In genomic region chr18:11387880-11388279, GRCh38 we compare ENCODE assay signal across 8 cellular contexts.
DNase-seq lines count a peak whose midpoint lies in the region; ATAC-seq and TF ChIP-seq lines count a peak whose summit lies in the region.

No MANE protein-coding gene starts in this region.

- DNase-seq in ELR (ENCODE audit: low read depth): peak; percentile 72
- DNase-seq in HS-27A (ENCODE audit: low read depth): peak; percentile 75
- DNase-seq in WERI-Rb-1: peak; percentile 13
- DNase-seq in left kidney (ENCODE audit: low read depth, low spot score): peak; percentile 41
- DNase-seq in activated CD4-positive, CD25-positive, alpha-beta regulatory T cell treated with anti-CD3 and anti-CD28 coated beads, Interleukin-2, amount 50 U/mL, for 72 hours: no peak
- no peak for DNase-seq in coronary artery (ENCODE audit: low spot score)

- H3K9me3 ChIP-seq in WERI-Rb-1 (ENCODE audit: severe bottlenecking): no peaks in the 10 kb centered on the region

- no peak for ATAC-seq in GM19035 (IDR thresholded peaks at IDR 0.05; ENCODE audit: unreplicated experiment)
- no peak for ATAC-seq in GM21381 (IDR thresholded peaks at IDR 0.05; ENCODE audit: unreplicated experiment)

- H3K27ac ChIP-seq in WERI-Rb-1 (no peak overlapping the region), coronary artery (no peak overlapping the region)

- H3K4me3 ChIP-seq in WERI-Rb-1 (ENCODE audit: low read depth, low read length) (no peak overlapping the region), coronary artery (no peak overlapping the region)

- no peaks in the 10 kb centered on the region for H3K36me3 ChIP-seq in WERI-Rb-1

- H3K27me3 ChIP-seq in WERI-Rb-1 (ENCODE audit: insufficient read depth, low read depth, severe bottlenecking): no peaks in the 10 kb centered on the region

- 0 out of 2 replicates have a peak, but pooled peaks have one; percentile 8 for TF ChIP-seq CTCF in WERI-Rb-1 (IDR thresholded peaks at IDR 0.05; ENCODE audit: low read depth, low read length)
- TF ChIP-seq CTCF in coronary artery (IDR thresholded peaks at IDR 0.05): no peak

Comparison
In these comparisons a context has a peak if more than half of its experiments do, and no peak if none do; other contexts are left out.
1. DNase-seq: peak in ELR (single experiment), HS-27A (single experiment), WERI-Rb-1 (single experiment) and left kidney (single experiment); none in activated CD4-positive, CD25-positive, alpha-beta regulatory T cell treated with anti-CD3 and anti-CD28 coated beads, Interleukin-2, amount 50 U/mL, for 72 hours (single experiment) and coronary artery (single experiment).